Comparison of ENCODE assay signal across 8 cellular contexts in genomic region chrX:65034641-65035450, GRCh38. TPM values are rescaled to one million over a fixed set of nuclear protein-coding genes. Genes with fewer than 3 reads are reported as not detected.
DNase-seq lines count a peak whose midpoint lies in the region; ATAC-seq and TF ChIP-seq lines count a peak whose summit lies in the region.

ZC3H12B (plus strand) TSS chrX:65034826.

- no peaks in the 10 kb centered on the region for H3K27me3 ChIP-seq in AG04450 (ENCODE audit: control insufficient read depth, insufficient read depth, low read length)
- no peaks in the 10 kb centered on the region for H3K27me3 ChIP-seq in suprapubic skin

- peak; percentile 97 for ATAC-seq in GM18907 (IDR thresholded peaks at IDR 0.05; ENCODE audit: unreplicated experiment)
- ATAC-seq in HG03196 (IDR thresholded peaks at IDR 0.05; ENCODE audit: unreplicated experiment) = peak; percentile 97

- TF ChIP-seq POLR2A in Raji (IDR thresholded peaks at IDR 0.05; ENCODE audit: insufficient read depth, low read depth, low read length) = 0 out of 2 replicates have a peak, but pooled peaks have one; percentile 30
- no peak for TF ChIP-seq POLR2A in suprapubic skin (IDR thresholded peaks at IDR 0.05)

- H3K9me3 ChIP-seq in AG04450 (ENCODE audit: control insufficient read depth, insufficient read depth, low read length) = no peaks in the 10 kb centered on the region
- H3K9me3 ChIP-seq in suprapubic skin = no peaks in the 10 kb centered on the region

- DNase-seq in AG04450 (ENCODE audit: low read depth, low spot score) (no peak), germinal center (ENCODE audit: low spot score) (peak; percentile 85), occipital lobe (lab: John Stamatoyannopoulos, UW) (peak; percentile 69), suprapubic skin (ENCODE audit: low spot score in 2 of 2) (peak; percentile 65 to 71)
- peak; percentile 49 to 75 (median 54) for DNase-seq in activated naive CD4-positive, alpha-beta T cell (lab: John Stamatoyannopoulos, UW)

- TF ChIP-seq CTCF in AG04450 (IDR thresholded peaks at IDR 0.05; ENCODE audit: low read depth, low read length) (peak; percentile 53), suprapubic skin (IDR thresholded peaks at IDR 0.05) (peak in 1 of 2 donors; percentile 32)

- peaks cover 3% of the 10 kb centered on the region for H3K4me1 ChIP-seq in suprapubic skin

- no peak for TF ChIP-seq EP300 in suprapubic skin (IDR thresholded peaks at IDR 0.05)

- no peaks in the 10 kb centered on the region for H3K36me3 ChIP-seq in suprapubic skin

- WGBS in suprapubic skin = 38% methylated on average over 9 of the region's 69 CpGs

- POLR2A ChIA-PET in AG04450 (lab: Yijun Ruan, JAX) = interaction anchor here (0.7 kb wide), 1 partner anchor 58 kb away, joined by 3 read pairs; the partner anchor contains the start of gene ZC4H2

- H3K4me3 ChIP-seq in AG04450 (ENCODE audit: low read depth, low read length) (peak within 1 kb of the TSS; percentile 63), suprapubic skin (peak within 1 kb of the TSS; percentile 54)

- CTCF ChIA-PET in AG04450 (lab: Charles Lee) = interaction anchor here (0.6 to 1.2 kb wide), 4 partner anchors 11 to 1302 kb away, joined by 3 to 4 read pairs (median 3); no protein-coding TSS in a partner anchor

- H3K27ac ChIP-seq in AG04450 (ENCODE audit: low read depth, low read length) = peak within 1 kb of the TSS; percentile 57
- H3K27ac ChIP-seq in suprapubic skin = peak within 1 kb of the TSS; percentile 82

RNA-seq across cellular contexts. Expression of gene ZC3H12B, which starts in this region (rescaled TPM):
- polyA plus RNA-seq in AG04450 (2011; rRNA removed) = 0.65 and 0.79 TPM in 2 replicates
- 0.60 and 1.2 TPM in 2 replicates for polyA minus RNA-seq in AG04450 (2011; rRNA and poly(A)+ RNA removed)
- total RNA-seq in occipital lobe = 5.0 TPM
- total RNA-seq in suprapubic skin = under 1 TPM in 3 of 4 donors, not detected in 1; 0.10 to 0.89 (median 0.72) TPM

Comparison
In these comparisons a context has a peak if more than half of its experiments do, and no peak if none do; other contexts are left out.
1. Peak in DNase-seq, H3K4me3 ChIP-seq and H3K27ac ChIP-seq in suprapubic skin; RNA of the gene not detected or under 1 TPM.